ENCODE assay signal across 2 cellular contexts in the genomic region with DNA sequence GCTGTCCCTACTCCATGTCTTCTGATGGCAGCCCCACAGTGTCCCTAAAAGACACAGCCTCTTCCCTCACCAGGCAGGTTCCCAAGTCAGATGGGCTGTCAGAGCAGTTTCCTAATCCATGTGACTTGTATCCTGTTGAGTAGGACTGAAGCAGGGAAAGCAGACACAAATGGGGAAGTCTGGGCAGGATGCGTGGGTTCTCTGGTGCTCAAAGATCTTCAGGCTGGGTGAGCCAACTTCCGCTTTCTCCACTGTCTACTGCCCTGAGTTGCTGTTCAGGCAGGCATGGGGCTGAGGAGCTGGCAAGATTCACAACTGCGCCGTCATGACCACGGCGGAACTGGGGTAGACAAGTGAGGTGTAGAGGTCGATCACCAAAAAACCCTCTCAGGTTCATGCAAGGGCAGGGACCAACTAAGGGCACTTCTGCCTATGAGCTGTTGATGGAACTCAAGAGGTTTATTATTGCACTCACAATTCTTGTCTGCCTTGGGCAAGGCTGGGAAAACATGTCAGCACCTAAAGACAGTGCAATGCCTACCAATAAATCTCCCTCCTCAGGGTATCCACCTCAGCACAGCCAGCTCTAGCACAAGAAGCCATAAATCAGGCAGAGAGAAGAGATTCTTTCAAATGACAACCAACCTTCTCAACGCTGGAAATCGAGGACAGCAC.
TF ChIP-seq lines count a peak whose summit lies in the region.

No MANE protein-coding gene starts in this region.

TF ChIP-seq in liver, 16 proteins besides CTCF, POLR2A, EP300 and RAD21 (continued from another document):
- TF ChIP-seq, protein P1, sequence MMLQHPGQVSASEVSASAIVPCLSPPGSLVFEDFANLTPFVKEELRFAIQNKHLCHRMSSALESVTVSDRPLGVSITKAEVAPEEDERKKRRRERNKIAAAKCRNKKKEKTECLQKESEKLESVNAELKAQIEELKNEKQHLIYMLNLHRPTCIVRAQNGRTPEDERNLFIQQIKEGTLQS (IDR thresholded peaks at IDR 0.05): no peak
- TF ChIP-seq EGR1 (IDR thresholded peaks at IDR 0.05; ENCODE audit: low read depth in 2 of 2) (no peak), RXRA (IDR thresholded peaks at IDR 0.05) (peak in 1 of 2 donors; percentile 57)

TF ChIP-seq in HepG2, 621 proteins besides CTCF, POLR2A, EP300 and RAD21 (continued from another document):
- TF ChIP-seq GMEB2 (CRISPR knock-in tag; IDR thresholded peaks at IDR 0.05; ENCODE audit: low read depth): no peak
